Comparison of ENCODE assay signal across 18 cellular contexts in genomic region chrX:135389717-135390116, GRCh38. TPM values are rescaled to one million over a fixed set of nuclear protein-coding genes. Genes with fewer than 3 reads are reported as not detected.
DNase-seq lines count a peak whose midpoint lies in the region; ATAC-seq and TF ChIP-seq lines count a peak whose summit lies in the region.
"Had no signal": no experiment of that assay in that cellular context is flagged by ENCODE, and none has a peak within 500 bp of the region (broad histone marks: within the 10 kb centered on the region; RNA-seq: fewer than 3 reads in every experiment).

No MANE protein-coding gene starts in this region.

- H4K20me1 ChIP-seq in H9 (ENCODE audit: control insufficient read depth, insufficient read depth, insufficient read length): no peaks in the 10 kb centered on the region

- H4K8ac ChIP-seq in H9 (replicated peaks; ENCODE audit: insufficient read length, low read depth, low read length): no peak overlapping the region

- no peak overlapping the region for H2AK5ac ChIP-seq in H9 (ENCODE audit: insufficient read length, low read length)

- H3K4me1 Mint-ChIP-seq in Calu3 (ENCODE audit: low read depth, unreplicated experiment) (peaks cover 28% of the 10 kb centered on the region), H9 (peaks cover 15 to 18% of the 10 kb centered on the region in 2 experiments)
- H3K4me1 Mint-ChIP-seq: brain, natural killer cell had no signal

- H2BK120ac ChIP-seq in H9 (ENCODE audit: low read depth, low read length, poor library complexity, severe bottlenecking): no peak overlapping the region

- H3K9me3 Mint-ChIP-seq in Calu3 (ENCODE audit: low read depth, unreplicated experiment) (no peaks in the 10 kb centered on the region), H9 (peaks cover 57 to 61% of the 10 kb centered on the region in 2 experiments)
- H3K9me3 Mint-ChIP-seq: natural killer cell had no signal

- ATAC-seq in GM18861 (IDR thresholded peaks at IDR 0.05; ENCODE audit: unreplicated experiment): no peak
- ATAC-seq: gastroesophageal sphincter, natural killer cell had no signal

- H3K27me3 ChIP-seq in HUES48 (ENCODE audit: control insufficient read depth, insufficient read depth, low read length): no peaks in the 10 kb centered on the region
- no peaks in the 10 kb centered on the region for H3K27me3 ChIP-seq in kidney epithelial cell (ENCODE audit: control insufficient read depth, insufficient read depth, low read length)
- no peaks in the 10 kb centered on the region for H3K27me3 ChIP-seq in H9 (ENCODE audit: insufficient read depth, low read length)
- H3K27me3 ChIP-seq: gastroesophageal sphincter, upper lobe of left lung had no signal

- H3K79me2 ChIP-seq in H9 (ENCODE audit: insufficient read depth, low read length): no peaks in the 10 kb centered on the region

- no peak overlapping the region for H2BK20ac ChIP-seq in H9 (ENCODE audit: low read depth, low read length, poor library complexity, severe bottlenecking)

- no peak overlapping the region for H3K4ac ChIP-seq in H9 (ENCODE audit: low read depth, low read length)

- no peaks in the 10 kb centered on the region for H3K23me2 ChIP-seq in H9 (ENCODE audit: insufficient read length, low read depth, low read length, poor library complexity, severe bottlenecking)

- H3K18ac ChIP-seq in H9 (ENCODE audit: insufficient read length, low read depth, low read length): no peak overlapping the region

- H3K27ac ChIP-seq in HUES48 (ENCODE audit: low read depth, low read length): peak overlapping the region; percentile 60
- H3K27ac ChIP-seq in H9 (ENCODE audit: insufficient read length, low read depth, low read length): no peak overlapping the region
- H3K27ac ChIP-seq: gastroesophageal sphincter, upper lobe of left lung had no signal

- H3K56ac ChIP-seq in H9 (ENCODE audit: insufficient read length, low read depth, low read length): no peak overlapping the region

- CTCF ChIA-PET in Calu3 (lab: Charles Lee): interaction anchor here (1.0 kb wide), 1 partner anchor 132 kb away, joined by 4 read pairs; no protein-coding TSS in a partner anchor

- no peaks in the 10 kb centered on the region for H3K79me1 ChIP-seq in H9 (ENCODE audit: insufficient read depth, low read depth, low read length, poor library complexity, severe bottlenecking)

- no peak overlapping the region for H2BK15ac ChIP-seq in H9 (ENCODE audit: low read depth, low read length)

- intact Hi-C loops in Calu3 (cut with micrococcal nuclease; ENCODE audit: unreplicated experiment): no loop called here

- peaks cover 20% of the 10 kb centered on the region for H3K4me1 ChIP-seq in HUES48 (ENCODE audit: control insufficient read depth, insufficient read depth, low read length)
- no peaks in the 10 kb centered on the region; the same call in 1 of the 2 replicates for H3K4me1 ChIP-seq in H9 (ENCODE audit: insufficient read depth, low read length)
- H3K4me1 ChIP-seq: gastroesophageal sphincter, upper lobe of left lung had no signal

- H3K27me3 Mint-ChIP-seq in Calu3 (ENCODE audit: unreplicated experiment): no peaks in the 10 kb centered on the region
- peaks cover 1% of the 10 kb centered on the region; the same call in 1 of the 2 replicates for H3K27me3 Mint-ChIP-seq in H9 (ENCODE audit: low read depth)
- H3K27me3 Mint-ChIP-seq: brain had no signal

- BruUV-seq in Calu3 (replicated peaks; lab: Mats Ljungman, UMichigan): no TSS peak

- H3K36me3 ChIP-seq in HUES48 (ENCODE audit: control insufficient read depth, insufficient read depth, low read length): no peaks in the 10 kb centered on the region
- H3K36me3 ChIP-seq in kidney epithelial cell (ENCODE audit: control insufficient read depth, insufficient read depth, low read length): no peaks in the 10 kb centered on the region
- H3K36me3 ChIP-seq: gastroesophageal sphincter, upper lobe of left lung had no signal

- no peak overlapping the region for H4K91ac ChIP-seq in H9 (ENCODE audit: insufficient read length, low read depth, low read length)

- H3K36me3 Mint-ChIP-seq in Calu3 (ENCODE audit: insufficient read depth, unreplicated experiment) (peaks cover 11% of the 10 kb centered on the region), H9 (ENCODE audit: insufficient read depth in 1 of 3, low read depth in 3 of 3) (peaks cover 0 to 8% (median 0%) of the 10 kb centered on the region in 3 experiments; a peak in 4 of 7 replicates)
- H3K36me3 Mint-ChIP-seq: brain, natural killer cell had no signal

- peak; percentile 52 for DNase-seq in Calu3
- peak; percentile 0 for DNase-seq in amniotic epithelial cell (ENCODE audit: low read depth)
- DNase-seq in kidney epithelial cell (ENCODE audit: low read depth): peak; percentile 71
- no peak for DNase-seq in NCI-H1694 treated with DMSO at 0.1 percent for 48 hours (lab: John Stamatoyannopoulos, UW)
- DNase-seq in stimulated activated CD4-positive, alpha-beta T cell treated with anti-CD3 and anti-CD28 coated beads, Interleukin-4, amount 100 ng/mL, for 24 hours: no peak
- no peak for DNase-seq in H9
- DNase-seq: activated T-cell treated with anti-CD3 and anti-CD28 coated beads, Interleukin-2, amount 50 U/mL, for 1 hour; DND-41; effector CD8-positive, alpha-beta T cell; GOT3; natural killer cell; NCI-H2081 treated with DMSO at 0.1 percent for 48 hours; stimulated activated CD4-positive, alpha-beta T cell treated with anti-CD3 and anti-CD28 coated beads, Interleukin-2, amount 100 ng/mL, for 24 hours; upper lobe of left lung had no signal

- no peak overlapping the region for H2BK12ac ChIP-seq in H9 (ENCODE audit: insufficient read length, low read depth, low read length)

- no peak overlapping the region for H2AFZ ChIP-seq in H9 (ENCODE audit: low read length)

- TF ChIP-seq CTCF in Calu3 (IDR thresholded peaks at IDR 0.05; ENCODE audit: unreplicated experiment) (no peak), kidney epithelial cell (IDR thresholded peaks at IDR 0.05; ENCODE audit: insufficient read depth, low read length, poor library complexity, severe bottlenecking) (no peak), H9 (conservative IDR thresholded peaks at IDR 0.05) (no peak)

- H3K9ac ChIP-seq in HUES48 (ENCODE audit: low read depth, low read length) (no peak overlapping the region), H9 (ENCODE audit: extremely low read depth, insufficient read length, low read length) (no peak overlapping the region)

- no peak overlapping the region for H3K14ac ChIP-seq in H9 (ENCODE audit: insufficient read depth, low read length)

- H3K27ac Mint-ChIP-seq in Calu3 (ENCODE audit: unreplicated experiment) (peak overlapping the region; percentile 90), H9 (peak overlapping the region in 1 of 3 experiments; percentile 4; a peak in 1 of 7 replicates)
- H3K27ac Mint-ChIP-seq: brain, natural killer cell had no signal

- WGBS in H9 (ENCODE audit: extremely low coverage, insufficient read length, low lambda C conversion rate): no CpG with 5 or more reads among the region's 2 CpGs

- no peak overlapping the region for H4K5ac ChIP-seq in H9 (ENCODE audit: insufficient read length, low read depth, low read length)

- H3K4me3 ChIP-seq in HUES48 (ENCODE audit: low read depth, low read length) (no peak overlapping the region; the same call in 1 of the 2 replicates), kidney epithelial cell (ENCODE audit: low read depth, low read length) (no peak overlapping the region)
- H3K4me3 ChIP-seq: gastroesophageal sphincter, upper lobe of left lung had no signal

- H3K4me3 Mint-ChIP-seq in Calu3 (ENCODE audit: low read depth, unreplicated experiment) (peak overlapping the region; percentile 10), H9 (no peak overlapping the region)
- H3K4me3 Mint-ChIP-seq: brain, natural killer cell had no signal

- no peak overlapping the region for H2BK5ac ChIP-seq in H9 (ENCODE audit: insufficient read length, low read length)

- no peak overlapping the region for H3T11ph ChIP-seq in H9 (ENCODE audit: low read length)

- H3K4me2 ChIP-seq in H9 (ENCODE audit: insufficient read depth, insufficient read length, low read length): no peak overlapping the region

- H3K23ac ChIP-seq in H9 (ENCODE audit: insufficient read length, low read depth, low read length): no peak overlapping the region

- H3K9me3 ChIP-seq in HUES48 (ENCODE audit: control insufficient read depth, insufficient read depth, low read length) (no peaks in the 10 kb centered on the region), H9 (ENCODE audit: control insufficient read depth, low read depth, low read length) (peaks cover 27% of the 10 kb centered on the region)
- H3K9me3 ChIP-seq: gastroesophageal sphincter, upper lobe of left lung had no signal

RNA-seq across cellular contexts. Expression of gene SMIM10L2A, which starts 32.0 kb away (rescaled TPM):
- total RNA-seq in Calu3 (2022) (1.2 and 1.3 TPM in 2 replicates), kidney epithelial cell (3.8 and 4.2 TPM in 2 replicates), H9 (2021) (18.1 and 18.3 TPM in 2 replicates)

RNA-seq across cellular contexts. Expression of gene ZNF449, which starts 45.1 kb away (rescaled TPM):
- total RNA-seq in Calu3 (2022) (6.5 and 6.8 TPM in 2 replicates), kidney epithelial cell (6.4 and 7.6 TPM in 2 replicates), H9 (2021) (5.5 and 6.0 TPM in 2 replicates)

RNA-seq across cellular contexts. Expression of gene ZNF75D, which starts 45.8 kb away (rescaled TPM):
- total RNA-seq in Calu3 (2022) (8.9 TPM in 2 replicates), kidney epithelial cell (5.5 and 7.8 TPM in 2 replicates), H9 (2021) (10.0 and 10.5 TPM in 2 replicates)

Comparison
In these comparisons a context has a peak if more than half of its experiments do, and no peak if none do; other contexts are left out.
1. DNase-seq: peak in Calu3 (single experiment), amniotic epithelial cell (single experiment) and kidney epithelial cell (single experiment); none in NCI-H1694 treated with DMSO at 0.1 percent for 48 hours (single experiment), stimulated activated CD4-positive, alpha-beta T cell treated with anti-CD3 and anti-CD28 coated beads, Interleukin-4, amount 100 ng/mL, for 24 hours (single experiment) and H9 (single experiment).